ENCODE assay signal across 8 cellular contexts in the genomic region with DNA sequence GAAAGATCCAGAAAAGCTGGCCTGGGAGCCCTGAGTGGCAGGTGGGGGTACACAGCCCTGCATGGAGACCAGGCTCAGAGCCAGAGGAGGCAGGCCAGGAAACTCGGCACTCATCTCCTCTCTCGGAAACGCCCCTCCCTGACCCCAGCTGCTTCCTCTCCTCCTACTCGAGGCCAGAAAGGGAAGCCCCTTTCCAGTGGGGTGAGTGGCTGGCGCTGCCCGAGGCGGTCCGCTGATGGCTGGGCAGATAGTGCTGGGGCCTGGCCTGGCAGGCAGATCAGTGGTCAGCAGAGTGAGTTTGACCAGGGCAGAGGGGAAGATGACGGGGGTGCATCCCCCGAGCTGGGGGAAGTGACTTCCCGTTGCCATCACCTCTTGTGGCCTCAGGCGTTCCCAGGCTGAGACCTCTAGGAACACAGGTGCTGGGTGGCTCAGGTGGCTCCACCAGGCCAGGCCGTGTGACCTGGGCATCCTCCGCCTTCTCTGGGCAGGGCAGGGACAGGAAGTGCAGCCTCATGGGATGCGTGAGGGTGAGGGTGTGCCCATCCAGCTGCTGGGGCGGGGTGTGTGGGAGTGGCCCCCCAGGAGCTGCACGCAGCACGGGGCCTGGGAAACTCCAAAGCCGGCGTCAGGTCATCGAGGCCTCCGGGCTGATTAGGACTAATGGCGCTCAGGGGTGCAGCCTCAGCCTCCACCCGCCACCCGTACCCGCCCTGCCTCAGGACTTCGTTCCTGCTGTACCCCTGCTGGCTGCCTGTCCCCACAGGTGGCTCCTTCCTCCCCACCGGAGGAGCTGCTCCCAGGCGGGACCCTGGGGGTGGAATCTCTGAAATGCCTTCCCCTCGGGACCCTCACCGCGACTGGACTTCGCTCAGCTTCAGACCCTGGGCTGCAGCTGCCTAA. TPM values are rescaled to one million over a fixed set of nuclear protein-coding genes. Genes with fewer than 3 reads are reported as not detected.
DNase-seq lines count a peak whose midpoint lies in the region; ATAC-seq and TF ChIP-seq lines count a peak whose summit lies in the region.

No MANE protein-coding gene starts in this region.

- H3K79me2 ChIP-seq in neural progenitor cell (ENCODE audit: low read depth): no peaks in the 10 kb centered on the region

- peaks cover 5% of the 10 kb centered on the region for H3F3A ChIP-seq in neural progenitor cell (ENCODE audit: low read depth)

- H2AFZ ChIP-seq in neural progenitor cell (replicated peaks): no peak overlapping the region

- DNase-seq in T-helper 2 cell (peak in 3 of 5 experiments; percentile 32 to 64 (median 36)), neural progenitor cell (ENCODE audit: low spot score) (peak; percentile 4), HK-2 (ENCODE audit: unreplicated experiment) (no peak), ecto neural progenitor cell (ENCODE audit: low spot score) (no peak)

- H3K4me1 Mint-ChIP-seq in neural progenitor cell: peaks cover 12% of the 10 kb centered on the region

- H3K4me3 ChIP-seq in duodenal mucosa (ENCODE audit: low read depth in 1 of 2, low read length in 2 of 2): peak overlapping the region; percentile 46 to 53
- H3K4me3 ChIP-seq in neural progenitor cell: no peak overlapping the region

- no peak overlapping the region for H3K4me3 Mint-ChIP-seq in neural progenitor cell

- no peaks in the 10 kb centered on the region for H3K36me3 Mint-ChIP-seq in neural progenitor cell

- TF ChIP-seq CTCF in neural progenitor cell (IDR thresholded peaks at IDR 0.05): no peak

- no peak overlapping the region for H3K4me2 ChIP-seq in neural progenitor cell

- H3K27ac Mint-ChIP-seq in neural progenitor cell: no peak overlapping the region

- no peaks in the 10 kb centered on the region for H3K27me3 ChIP-seq in duodenal mucosa (ENCODE audit: control insufficient read depth in 1 of 2, insufficient read depth in 2 of 2, low read length in 2 of 2)
- peaks cover 16% of the 10 kb centered on the region for H3K27me3 ChIP-seq in neural progenitor cell

- peaks cover 0 to 1% of the 10 kb centered on the region in 2 donors for H3K36me3 ChIP-seq in duodenal mucosa (ENCODE audit: control insufficient read depth in 1 of 2, insufficient read depth in 2 of 2, low read length in 2 of 2)
- H3K36me3 ChIP-seq in neural progenitor cell: no peaks in the 10 kb centered on the region

- ATAC-seq in GM18907 (IDR thresholded peaks at IDR 0.05; ENCODE audit: unreplicated experiment) (peak; percentile 43), HG03108 (IDR thresholded peaks at IDR 0.05; ENCODE audit: unreplicated experiment) (peak; percentile 49), GM19324 (IDR thresholded peaks at IDR 0.05; ENCODE audit: low FRiP score, unreplicated experiment) (no peak)

- no peaks in the 10 kb centered on the region for H3K9me3 Mint-ChIP-seq in neural progenitor cell

- no peaks in the 10 kb centered on the region for H4K20me1 ChIP-seq in neural progenitor cell (ENCODE audit: low read depth)

- peaks cover 6% of the 10 kb centered on the region for H3K27me3 Mint-ChIP-seq in neural progenitor cell (ENCODE audit: insufficient read depth, low read depth)

- H3K27ac ChIP-seq in duodenal mucosa (ENCODE audit: low read depth, low read length) (peak overlapping the region; percentile 54), neural progenitor cell (no peak overlapping the region)

- H3K9ac ChIP-seq in duodenal mucosa (ENCODE audit: low read depth in 1 of 2, low read length in 2 of 2) (peak overlapping the region; percentile 46 to 54), neural progenitor cell (no peak overlapping the region)

- H3K9me3 ChIP-seq in duodenal mucosa (ENCODE audit: control insufficient read depth in 1 of 2, low read length in 2 of 2): no peaks in the 10 kb centered on the region
- no peaks in the 10 kb centered on the region for H3K9me3 ChIP-seq in neural progenitor cell (ENCODE audit: low read depth)

- H3K4me1 ChIP-seq in duodenal mucosa (ENCODE audit: control insufficient read depth in 1 of 2, insufficient read depth in 2 of 2, low read length in 2 of 2) (peaks cover 80 to 91% of the 10 kb centered on the region in 2 donors), neural progenitor cell (peaks cover 13% of the 10 kb centered on the region)

RNA-seq across cellular contexts. Expression of gene SH3BP2, which starts 5.8 kb away (rescaled TPM):
- 11.8 and 30.8 TPM in 2 replicates for total RNA-seq in neural progenitor cell (ENCODE audit: low replicate concordance)

RNA-seq across cellular contexts. Expression of gene TNIP2, which starts 42.5 kb away (rescaled TPM):
- 24.5 and 37.6 TPM in 2 replicates for total RNA-seq in neural progenitor cell (ENCODE audit: low replicate concordance)

RNA-seq across cellular contexts. Expression of gene ADD1, which starts 45.0 kb away (rescaled TPM):
- total RNA-seq in neural progenitor cell (ENCODE audit: low replicate concordance): 131 and 140 TPM in 2 replicates

Comparison
In these comparisons a context has a peak if more than half of its experiments do, and no peak if none do; other contexts are left out.
1. DNase-seq: peak in T-helper 2 cell (3 of 5) and neural progenitor cell (single experiment); none in HK-2 (single experiment) and ecto neural progenitor cell (single experiment).